In the genomic region with DNA sequence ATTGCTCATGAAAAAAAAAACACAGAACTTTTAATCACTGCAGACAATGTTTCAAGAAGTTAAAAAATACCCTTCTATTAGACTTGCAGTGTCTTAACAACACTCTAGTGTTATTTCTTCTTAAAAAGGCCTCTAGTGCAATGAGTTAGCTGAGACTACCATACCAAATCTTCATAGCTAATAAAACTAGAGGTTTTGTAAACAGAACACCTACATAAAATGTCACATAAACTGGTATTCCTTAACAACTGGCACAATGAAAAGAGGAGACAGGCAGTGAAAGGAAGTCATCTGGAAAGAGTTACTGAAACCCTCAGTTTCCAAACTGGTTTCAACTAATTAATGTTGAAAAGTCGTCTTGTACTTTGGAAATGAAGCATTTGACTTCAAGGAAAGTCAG, we compare ENCODE assay signal across 25 cellular contexts.
"Had no signal": no experiment of that assay in that cellular context is flagged by ENCODE, and none has a peak within 500 bp of the region (broad histone marks: within the 10 kb centered on the region; RNA-seq: fewer than 3 reads in every experiment).

No MANE protein-coding gene starts in this region.

- FAIRE-seq: HTR-8/SVneo, K562, RCC 7860 had no signal

- H3K9ac ChIP-seq: KMS-11 had no signal

- H3K4me3 ChIP-seq: K562, SJSA1, SK-N-MC had no signal

- H3K27ac ChIP-seq: KMS-11, SJSA1, SK-N-MC had no signal

- H3K4me1 ChIP-seq: SJSA1 had no signal

- ATAC-seq: K562 had no signal

- DNase-seq: Kasumi-1, MV-4-11, NCI-H1092, NCI-H1105 treated with DMSO at 0.1 percent for 48 hours, NCI-H1417 treated with DMSO at 0.1 percent for 48 hours, NCI-H146, NCI-H1694 treated with DMSO at 0.1 percent for 48 hours, NCI-H1930, NCI-H2081, NCI-H2107, NCI-H2227 treated with DMSO at 0.1 percent for 48 hours, NCI-H446, NCI-H510A, NCI-H524 treated with DMSO at 0.1 percent for 48 hours, NCI-H69, NCI-H774, Right ventricle myocardium superior, RPMI8226, SIG-M5 had no signal

- H3K9me3 ChIP-seq: SJSA1 had no signal

- H3K36me3 ChIP-seq: SJSA1 had no signal

- H3K27me3 ChIP-seq: SJSA1 had no signal

- H3K4me2 ChIP-seq: KMS-11 had no signal
